In genomic region chr22:37894939-37895670, GRCh38 we compare ENCODE assay signal across 7 cellular contexts. TPM values are rescaled to one million over a fixed set of nuclear protein-coding genes. Genes with fewer than 3 reads are reported as not detected.
A peak's percentile ranks its signal among the peaks of the same experiment; 100 is the strongest.
DNase-seq lines count a peak whose midpoint lies in the region; ATAC-seq and TF ChIP-seq lines count a peak whose summit lies in the region.
"Had no signal": no experiment of that assay in that cellular context is flagged by ENCODE, and none has a peak within 500 bp of the region (broad histone marks: within the 10 kb centered on the region; RNA-seq: fewer than 3 reads in every experiment).

No MANE protein-coding gene starts in this region.

- H3K4me3 Mint-ChIP-seq in activated T-cell treated with anti-CD3 and anti-CD28 coated beads, Interleukin-2, amount 50 U/mL, for 24 hours, result no peak overlapping the region

- DNase-seq in activated T-cell treated with anti-CD3 and anti-CD28 coated beads, Interleukin-2, amount 50 U/mL, for 24 hours, result no peak
- DNase-seq in activated T-cell treated with anti-CD3 and anti-CD28 coated beads, Interleukin-2, amount 50 U/mL, for 48 hours, result no peak
- DNase-seq in iPS DF 19.7 (ENCODE audit: low read depth, low spot score) (peak; percentile 72), transverse colon (no peak), mucosa of gallbladder (ENCODE audit: low spot score) (no peak)
- DNase-seq: SW 1271 had no signal

- no peak for TF ChIP-seq EP300 in transverse colon (IDR thresholded peaks at IDR 0.05; ENCODE audit: low read depth)

- in situ Hi-C loops in transverse colon (cut with MboI; ENCODE audit: low pct_ligation_motif_present in 1 of 4, low pct_unique_long_range_greater_than_20kb in 1 of 4, low sequenced_read_pairs in 3 of 4), result no loop called here

- WGBS in transverse colon (ENCODE audit: low coverage in 1 of 2), 2 donors, result 59 to 67% methylated on average over 2 to 8 of the region's 8 CpGs

- peaks cover 23 to 45% (median 36%) of the 10 kb centered on the region in 4 donors for H3K4me1 ChIP-seq in transverse colon

- no peak overlapping the region for H3K4me3 ChIP-seq in transverse colon

- no peak for ATAC-seq in GM18870 (IDR thresholded peaks at IDR 0.05; ENCODE audit: unreplicated experiment)

- no peaks in the 10 kb centered on the region for H3K9me3 Mint-ChIP-seq in activated T-cell treated with anti-CD3 and anti-CD28 coated beads, Interleukin-2, amount 50 U/mL, for 24 hours

- no peaks in the 10 kb centered on the region for H3K36me3 ChIP-seq in transverse colon

- TF ChIP-seq POLR2A in transverse colon (IDR thresholded peaks at IDR 0.05), result no peak

- peak overlapping the region; percentile 74 for H3K27ac Mint-ChIP-seq in activated T-cell treated with anti-CD3 and anti-CD28 coated beads, Interleukin-2, amount 50 U/mL, for 24 hours

- H3K27ac ChIP-seq in transverse colon, result peak overlapping the region; percentile 43 to 79 (median 64)

- no peak for TF ChIP-seq CTCF in transverse colon (IDR thresholded peaks at IDR 0.05)

- peaks cover 26% of the 10 kb centered on the region for H3K4me1 Mint-ChIP-seq in activated T-cell treated with anti-CD3 and anti-CD28 coated beads, Interleukin-2, amount 50 U/mL, for 24 hours (ENCODE audit: low read depth)

- intact Hi-C loops in transverse colon (cut with DNase I; ENCODE audit: low total_unique reads), result loop anchor here (5.0 kb wide), 2 partner anchors 37 to 47 kb away; no protein-coding TSS in a partner anchor

- no peaks in the 10 kb centered on the region for H3K9me3 ChIP-seq in transverse colon

- no peaks in the 10 kb centered on the region for H3K27me3 Mint-ChIP-seq in activated T-cell treated with anti-CD3 and anti-CD28 coated beads, Interleukin-2, amount 50 U/mL, for 24 hours

- H3K27me3 ChIP-seq in transverse colon, result no peaks in the 10 kb centered on the region

- H3K36me3 Mint-ChIP-seq in activated T-cell treated with anti-CD3 and anti-CD28 coated beads, Interleukin-2, amount 50 U/mL, for 24 hours (ENCODE audit: low read depth), result peaks cover 37% of the 10 kb centered on the region

RNA-seq across cellular contexts. Expression of gene MICALL1, which starts 11.0 kb away (rescaled TPM):
- total RNA-seq in transverse colon (10 to 100 TPM; 26.8 to 87.2 (median 37.3) TPM), mucosa of gallbladder (55.1 TPM)

RNA-seq across cellular contexts. Expression of gene EIF3L, which starts 45.9 kb away (rescaled TPM):
- 100 to 1,000 TPM in 3 of 4 donors, 10 to 100 TPM in 1; 89.4 to 292 (median 217) TPM for total RNA-seq in transverse colon
- total RNA-seq in mucosa of gallbladder, result 383 TPM

RNA-seq across cellular contexts. Expression of gene ANKRD54, which starts 51.0 kb away (rescaled TPM):
- 10 to 100 TPM; 12.7 to 86.8 (median 40.6) TPM for total RNA-seq in transverse colon
- 34.2 TPM for total RNA-seq in mucosa of gallbladder

RNA-seq across cellular contexts. Expression of gene C22orf23, which starts 58.3 kb away (rescaled TPM):
- total RNA-seq in transverse colon, result not detected
- not detected for total RNA-seq in mucosa of gallbladder

RNA-seq across cellular contexts. Expression of gene POLR2F, which starts 58.4 kb away (rescaled TPM):
- total RNA-seq in transverse colon (10 to 100 TPM in 3 of 4 donors, 1 to 10 TPM in 1; 7.6 to 65.5 (median 32.6) TPM), mucosa of gallbladder (80.7 TPM)
